ENCODE assay signal across 26 cellular contexts in genomic region chr3:120797857-120798256, GRCh38.
"Had no signal": no experiment of that assay in that cellular context is flagged by ENCODE, and none has a peak within 500 bp of the region (broad histone marks: within the 10 kb centered on the region; RNA-seq: fewer than 3 reads in every experiment).

No MANE protein-coding gene starts in this region.

- H3K36me3 ChIP-seq: breast epithelium, esophagus muscularis mucosa, heart left ventricle, left ventricle myocardium inferior, ovary, right lobe of liver, tibial nerve had no signal

- H3K4me1 ChIP-seq: breast epithelium, esophagus muscularis mucosa, foreskin keratinocyte, heart left ventricle, left ventricle myocardium inferior, right lobe of liver, tibial nerve had no signal

- H3K27me3 Mint-ChIP-seq: activated CD8-positive, alpha-beta memory T cell treated with anti-CD3 and anti-CD28 coated beads, Interleukin-2, amount 10 ng/mL, durations not matched to agents 7 days and 5 days; dendritic cell treated with granulocyte-macrophage colony-stimulating factor and Interleukin-4, amounts not matched to agents 40 ng/mL and 50 ng/mL, for 4 days; progenitor cell of endocrine pancreas had no signal

- ATAC-seq: activated CD8-positive, alpha-beta memory T cell treated with anti-CD3 and anti-CD28 coated beads, Interleukin-2, amount 10 ng/mL, durations not matched to agents 7 days and 5 days; activated CD8-positive, alpha-beta T cell treated with anti-CD3 and anti-CD28 coated beads, Interleukin-2, amount 10 ng/mL, durations not matched to agents 7 days and 5 days; activated naive CD4-positive, alpha-beta T cell treated with anti-CD3 and anti-CD28 coated beads, Interleukin-2, amount 50 U/mL, for 72 hours; foreskin keratinocyte; heart left ventricle; right lobe of liver; T-helper 17 cell had no signal

- FAIRE-seq: urothelium cell line had no signal

- H3K27ac ChIP-seq: breast epithelium, esophagus muscularis mucosa, foreskin keratinocyte, heart left ventricle, left ventricle myocardium inferior, ovary, right lobe of liver, tibial nerve had no signal

- H3K4me3 Mint-ChIP-seq: activated CD4-positive, alpha-beta T cell treated with anti-CD3 and anti-CD28 coated beads, Interleukin-2, amount 10 ng/mL, durations not matched to agents 7 days and 5 days; activated CD8-positive, alpha-beta memory T cell treated with anti-CD3 and anti-CD28 coated beads, Interleukin-2, amount 10 ng/mL, durations not matched to agents 7 days and 5 days; activated CD8-positive, alpha-beta T cell treated with anti-CD3 and anti-CD28 coated beads, Interleukin-2, amount 10 ng/mL, durations not matched to agents 7 days and 5 days; dendritic cell treated with granulocyte-macrophage colony-stimulating factor and Interleukin-4, amounts not matched to agents 40 ng/mL and 50 ng/mL, for 4 days; endodermal cell; naive B cell; nephron progenitor cell; T-helper 17 cell had no signal

- H3K4me1 Mint-ChIP-seq: activated CD4-positive, alpha-beta T cell treated with anti-CD3 and anti-CD28 coated beads, Interleukin-2, amount 10 ng/mL, durations not matched to agents 7 days and 5 days; activated CD8-positive, alpha-beta memory T cell treated with anti-CD3 and anti-CD28 coated beads, Interleukin-2, amount 10 ng/mL, durations not matched to agents 7 days and 5 days; endodermal cell; naive B cell had no signal

- H3K9me3 ChIP-seq: breast epithelium, esophagus muscularis mucosa, heart left ventricle, left ventricle myocardium inferior, ovary, right lobe of liver, tibial nerve had no signal

- H3K4me3 ChIP-seq: breast epithelium, esophagus muscularis mucosa, heart left ventricle, left ventricle myocardium inferior, lung, ovary, right lobe of liver, tibial nerve had no signal

- H3K27ac Mint-ChIP-seq: activated CD4-positive, alpha-beta T cell treated with anti-CD3 and anti-CD28 coated beads, Interleukin-2, amount 10 ng/mL, durations not matched to agents 7 days and 5 days; activated CD8-positive, alpha-beta memory T cell treated with anti-CD3 and anti-CD28 coated beads, Interleukin-2, amount 10 ng/mL, durations not matched to agents 7 days and 5 days; activated CD8-positive, alpha-beta T cell treated with anti-CD3 and anti-CD28 coated beads, Interleukin-2, amount 10 ng/mL, durations not matched to agents 7 days and 5 days; activated naive CD4-positive, alpha-beta T cell treated with anti-CD3 and anti-CD28 coated beads, Interleukin-2, amount 50 U/mL, for 72 hours; activated T-helper 2 cell treated with anti-CD3 and anti-CD28 coated beads, Interferon-gamma antibody, Interleukin-2, Interleukin-4, amounts not matched to agents 10 μg/mL and 5 μg/mL and 100 μg/mL, durations not matched to agents 14 hours and 24 hours and 36 hours; dendritic cell treated with granulocyte-macrophage colony-stimulating factor and Interleukin-4, amounts not matched to agents 40 ng/mL and 50 ng/mL, for 4 days; endodermal cell; naive B cell; progenitor cell of endocrine pancreas; T-helper 17 cell had no signal

- H3K36me3 Mint-ChIP-seq: activated CD8-positive, alpha-beta memory T cell treated with anti-CD3 and anti-CD28 coated beads, Interleukin-2, amount 10 ng/mL, durations not matched to agents 7 days and 5 days; activated naive CD4-positive, alpha-beta T cell treated with anti-CD3 and anti-CD28 coated beads, Interleukin-2, amount 50 U/mL, for 72 hours; naive B cell had no signal

- DNase-seq: activated CD4-positive, alpha-beta T cell treated with anti-CD3 and anti-CD28 coated beads for 1 hour; activated CD4-positive, alpha-beta T cell treated with anti-CD3 and anti-CD28 coated beads, Interleukin-2, amount 10 ng/mL, durations not matched to agents 7 days and 5 days; activated CD8-positive, alpha-beta memory T cell treated with anti-CD3 and anti-CD28 coated beads, Interleukin-2, amount 10 ng/mL, durations not matched to agents 7 days and 5 days; activated CD8-positive, alpha-beta T cell treated with anti-CD3 and anti-CD28 coated beads, Interleukin-2, amount 10 ng/mL, durations not matched to agents 7 days and 5 days; activated T-cell treated with anti-CD3 and anti-CD28 coated beads, Interleukin-2, amount 50 U/mL, for 48 hours; central memory CD4-positive, alpha-beta T cell; endodermal cell; foreskin keratinocyte; heart left ventricle; left ventricle myocardium inferior; naive B cell; nephron progenitor cell; ovary; right lobe of liver; stimulated activated CD4-positive, alpha-beta T cell treated with anti-CD3 and anti-CD28 coated beads, Interleukin-2, amount 100 ng/mL, for 48 hours; stimulated activated naive CD4-positive, alpha-beta T cell treated with Interleukin-2 at 50 U/mL for 16 hours; T-helper 17 cell had no signal

- H3K27me3 ChIP-seq: breast epithelium, esophagus muscularis mucosa, ovary, right lobe of liver, tibial nerve had no signal

- H3K9me3 Mint-ChIP-seq: activated CD4-positive, alpha-beta T cell treated with anti-CD3 and anti-CD28 coated beads, Interleukin-2, amount 10 ng/mL, durations not matched to agents 7 days and 5 days; activated naive CD4-positive, alpha-beta T cell treated with anti-CD3 and anti-CD28 coated beads, Interleukin-2, amount 50 U/mL, for 72 hours; activated T-helper 2 cell treated with anti-CD3 and anti-CD28 coated beads, Interferon-gamma antibody, Interleukin-2, Interleukin-4, amounts not matched to agents 10 μg/mL and 5 μg/mL and 100 μg/mL, durations not matched to agents 14 hours and 24 hours and 36 hours; dendritic cell treated with granulocyte-macrophage colony-stimulating factor and Interleukin-4, amounts not matched to agents 40 ng/mL and 50 ng/mL, for 4 days; endodermal cell; naive B cell; nephron progenitor cell had no signal
